In genomic region chr3:170475091-170475705, GRCh38 we compare ENCODE assay signal across 14 cellular contexts. TPM values are rescaled to one million over a fixed set of nuclear protein-coding genes. Genes with fewer than 3 reads are reported as not detected.
"Had no signal": no experiment of that assay in that cellular context is flagged by ENCODE, and none has a peak within 500 bp of the region (broad histone marks: within the 10 kb centered on the region; RNA-seq: fewer than 3 reads in every experiment).

No MANE protein-coding gene starts in this region.

- H3K4me3 Mint-ChIP-seq: activated naive CD4-positive, alpha-beta T cell treated with anti-CD3 and anti-CD28 coated beads, Interleukin-2, amount 10 ng/mL, durations not matched to agents 7 days and 5 days; stimulated activated naive CD8-positive, alpha-beta T cell treated with anti-CD3 and anti-CD28 coated beads, Interleukin-15, Interleukin-2, amounts not matched to agents 100 ng/mL and 50 ng/mL, for 24 hours had no signal

- H3K36me3 Mint-ChIP-seq: activated naive CD4-positive, alpha-beta T cell treated with anti-CD3 and anti-CD28 coated beads, Interleukin-2, amount 10 ng/mL, durations not matched to agents 7 days and 5 days had no signal

- H3K27ac Mint-ChIP-seq: activated naive CD4-positive, alpha-beta T cell treated with anti-CD3 and anti-CD28 coated beads, Interleukin-2, amount 10 ng/mL, durations not matched to agents 7 days and 5 days; activated T-helper 2 cell treated with anti-CD3 and anti-CD28 coated beads, Interferon-gamma antibody, Interleukin-2, Interleukin-4, amounts not matched to agents 10 μg/mL and 5 μg/mL and 100 μg/mL, durations not matched to agents 14 hours and 24 hours and 36 hours; stimulated activated naive CD8-positive, alpha-beta T cell treated with anti-CD3 and anti-CD28 coated beads, Interleukin-15, Interleukin-2, amounts not matched to agents 100 ng/mL and 50 ng/mL, for 24 hours had no signal

- H3K9me3 ChIP-seq: esophagus squamous epithelium had no signal

- H3K9me3 Mint-ChIP-seq: activated naive CD4-positive, alpha-beta T cell treated with anti-CD3 and anti-CD28 coated beads, Interleukin-2, amount 10 ng/mL, durations not matched to agents 7 days and 5 days; activated T-helper 2 cell treated with anti-CD3 and anti-CD28 coated beads, Interferon-gamma antibody, Interleukin-2, Interleukin-4, amounts not matched to agents 10 μg/mL and 5 μg/mL and 100 μg/mL, durations not matched to agents 14 hours and 24 hours and 36 hours; stimulated activated naive CD8-positive, alpha-beta T cell treated with anti-CD3 and anti-CD28 coated beads, Interleukin-15, Interleukin-2, amounts not matched to agents 100 ng/mL and 50 ng/mL, for 24 hours had no signal

- DNase-seq: activated CD4-positive, alpha-beta T cell treated with anti-CD3 and anti-CD28 coated beads, Interleukin-2, amount 50 U/mL, for 1 hour; activated naive CD4-positive, alpha-beta T cell treated with anti-CD3 and anti-CD28 coated beads, Interleukin-2, amount 10 ng/mL, durations not matched to agents 7 days and 5 days; activated T-cell treated with anti-CD3 and anti-CD28 coated beads for 4 hours; amniotic stem cell; esophagus squamous epithelium; hypothalamus; kidney glomerular epithelial cell; stimulated activated CD4-positive, alpha-beta T cell treated with anti-CD3 and anti-CD28 coated beads, Interleukin-4, amount 100 ng/mL, for 1 hour; stimulated activated CD8-positive, alpha-beta memory T cell treated with anti-CD3 and anti-CD28 coated beads, Interleukin-4, amount 100 ng/mL, for 48 hours had no signal

- H3K4me1 ChIP-seq: esophagus squamous epithelium, parathyroid adenoma had no signal

- H3K4me3 ChIP-seq: esophagus squamous epithelium had no signal

- H3K4me1 Mint-ChIP-seq: activated naive CD4-positive, alpha-beta T cell treated with anti-CD3 and anti-CD28 coated beads, Interleukin-2, amount 10 ng/mL, durations not matched to agents 7 days and 5 days had no signal

- H3K27ac ChIP-seq: parathyroid adenoma had no signal

- H3K36me3 ChIP-seq: esophagus squamous epithelium had no signal

RNA-seq across cellular contexts. Expression of gene CLDN11, which starts 56.5 kb away (rescaled TPM):
- total RNA-seq: myocyte; T-helper 2 cell treated with Interferon-gamma antibody and Interleukin-4, amounts not matched to agents 100 ng/mL and 5 ng/mL, for 36 hours had no signal
